ENCODE assay signal across 1 cellular context in genomic region chr15:81161851-81162250, GRCh38.
TF ChIP-seq lines count a peak whose summit lies in the region.

No MANE protein-coding gene starts in this region.

TF ChIP-seq in GM12878, 131 proteins besides CTCF, POLR2A, EP300 and RAD21:
- TF ChIP-seq ZNF207 (IDR thresholded peaks at IDR 0.05; ENCODE audit: borderline replicate concordance) (no peak), IRF5 (IDR thresholded peaks at IDR 0.05; ENCODE audit: borderline replicate concordance) (no peak), MTA3 (IDR thresholded peaks at IDR 0.05; ENCODE audit: borderline replicate concordance, low read length) (no peak), EGR1 (IDR thresholded peaks at IDR 0.05; ENCODE audit: borderline replicate concordance in 1 of 2, low read depth in 2 of 2, low read length in 2 of 2) (no peak), MEF2A (IDR thresholded peaks at IDR 0.05; ENCODE audit: insufficient read depth, low read depth, low read length) (no peak), MAX (IDR thresholded peaks at IDR 0.05; ENCODE audit: low read depth, low read length) (no peak), BCLAF1 (IDR thresholded peaks at IDR 0.05) (no peak), ZBTB33 (IDR thresholded peaks at IDR 0.05) (no peak), RELB (IDR thresholded peaks at IDR 0.05; ENCODE audit: low read depth) (no peak), TARDBP (IDR thresholded peaks at IDR 0.05; ENCODE audit: borderline replicate concordance) (no peak), ETV6 (conservative IDR thresholded peaks at IDR 0.05 in 1 of 2, IDR thresholded peaks at IDR 0.05 in 1 of 2; ENCODE audit: borderline replicate concordance in 1 of 2, low read depth in 1 of 2) (no peak), FOXK2 (IDR thresholded peaks at IDR 0.05) (no peak), PBX3 (IDR thresholded peaks at IDR 0.05; ENCODE audit: insufficient replicate concordance, low read depth, low read length) (no peak), ZBTB11 (CRISPR knock-in tag; IDR thresholded peaks at IDR 0.05) (no peak), CBX5 (IDR thresholded peaks at IDR 0.05; ENCODE audit: low read depth) (no peak)
